In genomic region chr4:121408-122084, GRCh38 we compare ENCODE assay signal across 10 cellular contexts. TPM values are rescaled to one million over a fixed set of nuclear protein-coding genes. Genes with fewer than 3 reads are reported as not detected.
A peak's percentile ranks its signal among the peaks of the same experiment; 100 is the strongest.
DNase-seq lines count a peak whose midpoint lies in the region; ATAC-seq and TF ChIP-seq lines count a peak whose summit lies in the region.
"Had no signal": no experiment of that assay in that cellular context is flagged by ENCODE, and none has a peak within 500 bp of the region (broad histone marks: within the 10 kb centered on the region; RNA-seq: fewer than 3 reads in every experiment).

No MANE protein-coding gene starts in this region.

- intact Hi-C loops in dendritic cell treated with granulocyte-macrophage colony-stimulating factor and Interleukin-4, amounts not matched to agents 40 ng/mL and 50 ng/mL, for 4 days (cut with micrococcal nuclease) = loop anchor here (5.0 kb wide), 1 partner anchor 551 kb away; the partner anchor contains the start of genes ATP5ME and MYL5
- intact Hi-C loops in Right ventricle myocardium superior (cut with DNase I) = no loop called here

- no peak for ATAC-seq in GM18873 (IDR thresholded peaks at IDR 0.05; ENCODE audit: low FRiP score, unreplicated experiment)
- ATAC-seq in Right ventricle myocardium superior (ENCODE audit: poor library complexity) = no peak

- no peak for TF ChIP-seq POLR2A in Peyer's patch (IDR thresholded peaks at IDR 0.05)

- peaks cover 38% of the 10 kb centered on the region for H3K36me3 Mint-ChIP-seq in T-helper 1 cell treated with Interleukin-12 subunit alpha and Interleukin-12 subunit beta and Interleukin-4 antibody, amounts not matched to agents 30 μg/mL and 1 μg/mL, for 36 hours (ENCODE audit: low read depth)
- H3K36me3 Mint-ChIP-seq in dendritic cell treated with granulocyte-macrophage colony-stimulating factor and Interleukin-4, amounts not matched to agents 40 ng/mL and 50 ng/mL, for 4 days (ENCODE audit: low read depth) = peaks cover 43% of the 10 kb centered on the region

- no peaks in the 10 kb centered on the region for H3K27me3 ChIP-seq in Peyer's patch
- H3K27me3 ChIP-seq: sigmoid colon had no signal

- peaks cover 57% of the 10 kb centered on the region for H3K9me3 Mint-ChIP-seq in T-helper 1 cell treated with Interleukin-12 subunit alpha and Interleukin-12 subunit beta and Interleukin-4 antibody, amounts not matched to agents 30 μg/mL and 1 μg/mL, for 36 hours
- H3K9me3 Mint-ChIP-seq in dendritic cell treated with granulocyte-macrophage colony-stimulating factor and Interleukin-4, amounts not matched to agents 40 ng/mL and 50 ng/mL, for 4 days = peaks cover 57% of the 10 kb centered on the region

- peaks cover 0 to 14% (median 6%) of the 10 kb centered on the region in 4 donors for H3K9me3 ChIP-seq in Peyer's patch
- H3K9me3 ChIP-seq: sigmoid colon had no signal

- no peak overlapping the region for H3K4me3 ChIP-seq in Peyer's patch
- H3K4me3 ChIP-seq: sigmoid colon had no signal

- DNase-seq in AML-193 (lab: John Stamatoyannopoulos, UW) (peak; percentile 79 to 81), GF-D8 (lab: John Stamatoyannopoulos, UW) (peak; percentile 92), NCI-H2081 (lab: John Stamatoyannopoulos, UW) (no peak), Peyer's patch (no peak), Right ventricle myocardium superior (no peak)
- DNase-seq: NCI-H2107, sigmoid colon had no signal

- no peak for TF ChIP-seq CTCF in Peyer's patch (IDR thresholded peaks at IDR 0.05)

- H3K4me3 Mint-ChIP-seq in T-helper 1 cell treated with Interleukin-12 subunit alpha and Interleukin-12 subunit beta and Interleukin-4 antibody, amounts not matched to agents 30 μg/mL and 1 μg/mL, for 36 hours = peak overlapping the region; percentile 71
- no peak overlapping the region for H3K4me3 Mint-ChIP-seq in dendritic cell treated with granulocyte-macrophage colony-stimulating factor and Interleukin-4, amounts not matched to agents 40 ng/mL and 50 ng/mL, for 4 days

- H3K36me3 ChIP-seq in Peyer's patch = no peaks in the 10 kb centered on the region

- H3K27me3 Mint-ChIP-seq in T-helper 1 cell treated with Interleukin-12 subunit alpha and Interleukin-12 subunit beta and Interleukin-4 antibody, amounts not matched to agents 30 μg/mL and 1 μg/mL, for 36 hours (ENCODE audit: low read depth) = no peaks in the 10 kb centered on the region
- no peaks in the 10 kb centered on the region for H3K27me3 Mint-ChIP-seq in dendritic cell treated with granulocyte-macrophage colony-stimulating factor and Interleukin-4, amounts not matched to agents 40 ng/mL and 50 ng/mL, for 4 days

- peak overlapping the region; percentile 87 for H3K27ac Mint-ChIP-seq in T-helper 1 cell treated with Interleukin-12 subunit alpha and Interleukin-12 subunit beta and Interleukin-4 antibody, amounts not matched to agents 30 μg/mL and 1 μg/mL, for 36 hours
- peak overlapping the region; percentile 72 for H3K27ac Mint-ChIP-seq in dendritic cell treated with granulocyte-macrophage colony-stimulating factor and Interleukin-4, amounts not matched to agents 40 ng/mL and 50 ng/mL, for 4 days

- H3K27ac ChIP-seq in Peyer's patch = no peak overlapping the region
- H3K27ac ChIP-seq: sigmoid colon had no signal

- peaks cover 0 to 6% (median 2%) of the 10 kb centered on the region in 4 donors for H3K4me1 ChIP-seq in Peyer's patch

- peaks cover 21% of the 10 kb centered on the region for H3K4me1 Mint-ChIP-seq in T-helper 1 cell treated with Interleukin-12 subunit alpha and Interleukin-12 subunit beta and Interleukin-4 antibody, amounts not matched to agents 30 μg/mL and 1 μg/mL, for 36 hours (ENCODE audit: low read depth)
- H3K4me1 Mint-ChIP-seq in dendritic cell treated with granulocyte-macrophage colony-stimulating factor and Interleukin-4, amounts not matched to agents 40 ng/mL and 50 ng/mL, for 4 days (ENCODE audit: low read depth) = peaks cover 38% of the 10 kb centered on the region

RNA-seq across cellular contexts. Expression of gene ZNF718, which starts 2.8 kb away (rescaled TPM):
- total RNA-seq in Peyer's patch (10 to 100 TPM in 1 of 4 donors, 1 to 10 TPM in 3; 3.5 to 15.7 (median 9.2) TPM), Right ventricle myocardium superior (5.8 TPM)

Comparison
In these comparisons a context has a peak if more than half of its experiments do, and no peak if none do; other contexts are left out.
1. DNase-seq: peak in AML-193 (2 of 2) and GF-D8 (single experiment); none in NCI-H2081 (0 of 2), Peyer's patch (0 of 3) and Right ventricle myocardium superior (single experiment).